Comparison of ENCODE assay signal across 10 cellular contexts in genomic region chr6:36858407-36858981, GRCh38. TPM values are rescaled to one million over a fixed set of nuclear protein-coding genes. Genes with fewer than 3 reads are reported as not detected.
DNase-seq lines count a peak whose midpoint lies in the region; ATAC-seq and TF ChIP-seq lines count a peak whose summit lies in the region.
"Had no signal": no experiment of that assay in that cellular context is flagged by ENCODE, and none has a peak within 500 bp of the region (broad histone marks: within the 10 kb centered on the region; RNA-seq: fewer than 3 reads in every experiment).

No MANE protein-coding gene starts in this region.

- POLR2A ChIA-PET in PC-9 (lab: Charles Lee; ENCODE audit: unreplicated experiment) = no interaction called here

- H3K27ac ChIP-seq in PC-9 = peak overlapping the region; percentile 26; the same call in 1 of the 2 replicates

- DNase-seq in AG20443 (ENCODE audit: low spot score) (peak; percentile 58), PC-9 (peak in 1 of 2 experiments; percentile 43), fibroblast of pulmonary artery (ENCODE audit: low read depth) (peak; percentile 87), MV-4-11 (lab: John Stamatoyannopoulos, UW) (no peak)
- DNase-seq: NCI-H2171 treated with DMSO at 0.1 percent for 48 hours had no signal

- CTCF ChIA-PET in PC-9 (lab: Charles Lee) = interaction anchor here (0.7 kb wide), 1 partner anchor 17 kb away, joined by 8 read pairs; no protein-coding TSS in a partner anchor

- H3K9me3 ChIP-seq in PC-9 (ENCODE audit: insufficient read depth, low read depth) (no peaks in the 10 kb centered on the region), mucosa of stomach (ENCODE audit: control insufficient read depth, low read length) (no peaks in the 10 kb centered on the region)

- peak overlapping the region; percentile 12 for H3K9ac ChIP-seq in mucosa of stomach (ENCODE audit: low read length)

- no TSS peak for BruUV-seq in PC-9 (replicated peaks; lab: Mats Ljungman, UMichigan)

- H3K4me2 ChIP-seq in PC-9 = no peak overlapping the region

- H3K36me3 ChIP-seq in PC-9 (ENCODE audit: low read depth) = peaks cover 30% of the 10 kb centered on the region
- H3K36me3 ChIP-seq in mucosa of stomach (ENCODE audit: control insufficient read depth, insufficient read depth, low read length) = no peaks in the 10 kb centered on the region

- H2AFZ ChIP-seq in PC-9 = no peak overlapping the region

- peaks cover 20% of the 10 kb centered on the region; the same call in 1 of the 2 replicates for H3F3A ChIP-seq in PC-9 (ENCODE audit: insufficient read depth, low read depth)

- H4K20me1 ChIP-seq in PC-9 (ENCODE audit: insufficient read depth) = no peaks in the 10 kb centered on the region

- intact Hi-C loops in PC-9 (cut with micrococcal nuclease; ENCODE audit: unreplicated experiment) = no loop called here

- ATAC-seq in GM21526 (IDR thresholded peaks at IDR 0.05; ENCODE audit: low FRiP score, unreplicated experiment) (no peak), HG03520 (IDR thresholded peaks at IDR 0.05; ENCODE audit: unreplicated experiment) (no peak), GM19467 (IDR thresholded peaks at IDR 0.05; ENCODE audit: unreplicated experiment) (no peak)
- ATAC-seq: esophagus mucosa had no signal

- TF ChIP-seq CTCF in PC-9 (conservative IDR thresholded peaks at IDR 0.05) (no peak), fibroblast of pulmonary artery (IDR thresholded peaks at IDR 0.05; ENCODE audit: low read length, missing control alignments) (no peak)

- H3K4me3 ChIP-seq in PC-9 = no peak overlapping the region
- H3K4me3 ChIP-seq in fibroblast of pulmonary artery (replicated peaks; ENCODE audit: low read depth, low read length) = no peak overlapping the region
- no peak overlapping the region for H3K4me3 ChIP-seq in mucosa of stomach (ENCODE audit: low read length)

- H3K27me3 ChIP-seq in PC-9 (ENCODE audit: insufficient read depth, low read depth) (no peaks in the 10 kb centered on the region), mucosa of stomach (ENCODE audit: control insufficient read depth, insufficient read depth, low read length) (no peaks in the 10 kb centered on the region)

- H3K4me1 ChIP-seq in PC-9 (replicated peaks; ENCODE audit: insufficient read depth) = peaks cover 9% of the 10 kb centered on the region
- no peaks in the 10 kb centered on the region for H3K4me1 ChIP-seq in mucosa of stomach (ENCODE audit: control insufficient read depth, insufficient read depth, low read length)

- H3K9me2 ChIP-seq in PC-9 (ENCODE audit: insufficient read depth) = no peaks in the 10 kb centered on the region

- H3K79me2 ChIP-seq in PC-9 (ENCODE audit: low read depth) = 0 out of 2 replicates have a peak, but pooled peaks cover 6% of the 10 kb centered on the region

RNA-seq across cellular contexts. Expression of gene PPIL1, which starts 16.1 kb away (rescaled TPM):
- 19.0 and 28.4 TPM in 2 replicates for total RNA-seq in PC-9 (2021)

RNA-seq across cellular contexts. Expression of gene CPNE5, which starts 19.2 kb away (rescaled TPM):
- 0.37 and 0.40 TPM in 2 replicates for total RNA-seq in PC-9 (2021)

RNA-seq across cellular contexts. Expression of gene C6orf89, which starts 27.3 kb away (rescaled TPM):
- total RNA-seq in PC-9 (2021) = 28.7 and 40.1 TPM in 2 replicates
